Comparison of ENCODE assay signal across 20 cellular contexts in genomic region chr16:51404386-51404785, GRCh38.
DNase-seq lines count a peak whose midpoint lies in the region; ATAC-seq, FAIRE-seq and TF ChIP-seq lines count a peak whose summit lies in the region.
"Had no signal": no experiment of that assay in that cellular context is flagged by ENCODE, and none has a peak within 500 bp of the region (broad histone marks: within the 10 kb centered on the region; RNA-seq: fewer than 3 reads in every experiment).

No MANE protein-coding gene starts in this region.

- H3K4me1 ChIP-seq in A549 (peaks cover 40% of the 10 kb centered on the region), HepG2 (ENCODE audit: insufficient read depth, low read length) (peaks cover 39% of the 10 kb centered on the region), Peyer's patch (no peaks in the 10 kb centered on the region)

- peak overlapping the region; percentile 30 to 80 for H3K27ac ChIP-seq in A549
- no peak overlapping the region for H3K27ac ChIP-seq in HepG2 (ENCODE audit: extremely low read length, insufficient read depth, low read length)
- no peak overlapping the region for H3K27ac ChIP-seq in Peyer's patch
- H3K27ac ChIP-seq: C4-2B had no signal

- H3K27me3 ChIP-seq in HepG2 (ENCODE audit: control insufficient read depth in 1 of 2, insufficient read depth in 2 of 2, low read length in 2 of 2) (no peaks in the 10 kb centered on the region), Peyer's patch (no peaks in the 10 kb centered on the region)

- FAIRE-seq in A549 (lab: Jason Lieb, UNC) (no peak), HepG2 (lab: Jason Lieb, UNC) (no peak)
- FAIRE-seq: GM12878, GM18507 had no signal

- no peak overlapping the region for H3K27ac Mint-ChIP-seq in activated CD4-positive, alpha-beta memory T cell treated with anti-CD3 and anti-CD28 coated beads, Interleukin-2, amount 10 ng/mL, durations not matched to agents 7 days and 5 days
- H3K27ac Mint-ChIP-seq: HFFc6 had no signal

- H3K9me3 ChIP-seq in A549 (no peaks in the 10 kb centered on the region), HepG2 (ENCODE audit: low read length) (peaks cover 20% of the 10 kb centered on the region), Peyer's patch (no peaks in the 10 kb centered on the region)

- TF ChIP-seq EP300 in A549 (IDR thresholded peaks at IDR 0.05): no peak
- TF ChIP-seq EP300 in HepG2 (IDR thresholded peaks at IDR 0.05; ENCODE audit: low read depth in 2 of 2, low read length in 2 of 2): no peak
- no peak for TF ChIP-seq EP300 in HepG2 (CRISPR knock-in tag; IDR thresholded peaks at IDR 0.05; ENCODE audit: borderline replicate concordance)

- H3K4me3 ChIP-seq in A549 (no peak overlapping the region), epithelial cell of proximal tubule (ENCODE audit: low read depth, low read length) (no peak overlapping the region), HepG2 (replicated peaks in 1 of 3; ENCODE audit: insufficient read depth in 1 of 3, low read depth in 2 of 3, low read length in 3 of 3) (no peak overlapping the region), Peyer's patch (no peak overlapping the region)
- H3K4me3 ChIP-seq: GM12878 had no signal

- no peak overlapping the region for H3K4me3 Mint-ChIP-seq in activated CD4-positive, alpha-beta memory T cell treated with anti-CD3 and anti-CD28 coated beads, Interleukin-2, amount 10 ng/mL, durations not matched to agents 7 days and 5 days
- H3K4me3 Mint-ChIP-seq: HFFc6 had no signal

- H3K9me3 Mint-ChIP-seq in activated CD4-positive, alpha-beta memory T cell treated with anti-CD3 and anti-CD28 coated beads, Interleukin-2, amount 10 ng/mL, durations not matched to agents 7 days and 5 days: peaks cover 6% of the 10 kb centered on the region
- H3K9me3 Mint-ChIP-seq: HFFc6 had no signal

- H3K4me2 ChIP-seq in A549 (0 out of 3 replicates have a peak overlapping the region, but pooled peaks have one; percentile 19), HepG2 (ENCODE audit: low read depth, low read length) (no peak overlapping the region)

- CTCF ChIA-PET in A549 (lab: Yijun Ruan, JAX): interaction anchor here (0.7 kb wide), 1 partner anchor 11 kb away, joined by 3 read pairs; no protein-coding TSS in a partner anchor
- CTCF ChIA-PET in HepG2 (lab: Yijun Ruan, JAX; ENCODE audit: low intra/inter-chr PET ratio, low total read pairs): no interaction called here
- CTCF ChIA-PET in activated CD4-positive, alpha-beta memory T cell treated with anti-CD3 and anti-CD28 coated beads, Interleukin-2, amount 10 ng/mL, durations not matched to agents 7 days and 5 days (lab: Charles Lee): no interaction called here

- BruUV-seq in HepG2 (replicated peaks; lab: Mats Ljungman, UMichigan): no TSS peak

- POLR2A ChIA-PET in A549 (lab: Yijun Ruan, JAX) (no interaction called here), HepG2 (lab: Yijun Ruan, JAX) (no interaction called here)
- POLR2A ChIA-PET in activated CD4-positive, alpha-beta memory T cell treated with anti-CD3 and anti-CD28 coated beads, Interleukin-2, amount 10 ng/mL, durations not matched to agents 7 days and 5 days (lab: Charles Lee): no interaction called here

- no peak overlapping the region for H2AFZ ChIP-seq in HepG2 (ENCODE audit: low read length)

- H3K9ac ChIP-seq in HepG2 (ENCODE audit: insufficient read depth, low read depth, low read length): no peak overlapping the region

- no peaks in the 10 kb centered on the region for H4K20me1 ChIP-seq in HepG2 (ENCODE audit: insufficient read depth, low read length)

- WGBS in A549 (ENCODE audit: missing lambda C conversion rate): 70% methylated on average over 1 of the region's 1 CpG
- 71% methylated on average over 1 of the region's 1 CpG for WGBS in HepG2 (ENCODE audit: low lambda C conversion rate)

- no peaks in the 10 kb centered on the region for H3K4me1 Mint-ChIP-seq in activated CD4-positive, alpha-beta memory T cell treated with anti-CD3 and anti-CD28 coated beads, Interleukin-2, amount 10 ng/mL, durations not matched to agents 7 days and 5 days

- DNase-seq in A549 (ENCODE audit: low read depth in 1 of 2, low spot score in 1 of 2) (no peak), HT1080 (ENCODE audit: low read depth) (peak; percentile 8), epithelial cell of proximal tubule (ENCODE audit: low read depth) (peak; percentile 88), HepG2 (ENCODE audit: low spot score) (no peak), Peyer's patch (no peak), SW 1271 (lab: John Stamatoyannopoulos, UW) (no peak)
- DNase-seq in activated CD4-positive, alpha-beta memory T cell treated with anti-CD3 and anti-CD28 coated beads, Interleukin-2, amount 10 ng/mL, durations not matched to agents 7 days and 5 days: no peak
- DNase-seq: 8988T, COR-L47, GOT3, HFFc6, Kasumi-1, NCI-H1417 treated with DMSO at 0.1 percent for 48 hours, NCI-H2081, NCI-H510A treated with DMSO at 0.1 percent for 48 hours, SHP77 treated with DMSO at 0.1 percent for 48 hours had no signal

- in situ Hi-C loops in HepG2 (cut with HindIII; ENCODE audit: extremely low pct_ligation_motif_present, low pct_unique_long_range_greater_than_20kb): no loop called here

- H3K36me3 ChIP-seq in HepG2 (replicated peaks in 1 of 2; ENCODE audit: control insufficient read depth in 1 of 2, insufficient read depth in 2 of 2, low read length in 2 of 2) (no peaks in the 10 kb centered on the region), Peyer's patch (no peaks in the 10 kb centered on the region)

- H3K27me3 Mint-ChIP-seq in activated CD4-positive, alpha-beta memory T cell treated with anti-CD3 and anti-CD28 coated beads, Interleukin-2, amount 10 ng/mL, durations not matched to agents 7 days and 5 days: no peaks in the 10 kb centered on the region

- ATAC-seq in A549 (no peak), HepG2 (no peak), HG03432 (IDR thresholded peaks at IDR 0.05; ENCODE audit: unreplicated experiment) (no peak)
- ATAC-seq: GM12878 had no signal

- intact Hi-C loops in HepG2 (cut with micrococcal nuclease; ENCODE audit: unreplicated experiment): no loop called here

- H3K36me3 Mint-ChIP-seq in activated CD4-positive, alpha-beta memory T cell treated with anti-CD3 and anti-CD28 coated beads, Interleukin-2, amount 10 ng/mL, durations not matched to agents 7 days and 5 days (ENCODE audit: low read depth): no peaks in the 10 kb centered on the region

- TF ChIP-seq POLR2A in A549 (IDR thresholded peaks at IDR 0.05; ENCODE audit: low read length) (no peak), HepG2 (IDR thresholded peaks at IDR 0.05; ENCODE audit: insufficient read depth in 1 of 2, low read depth in 2 of 2, low read length in 2 of 2) (no peak), Peyer's patch (IDR thresholded peaks at IDR 0.05) (no peak)

- H3K79me2 ChIP-seq in HepG2 (ENCODE audit: insufficient read depth, low read length): no peaks in the 10 kb centered on the region

- TF ChIP-seq CTCF in A549 (IDR thresholded peaks at IDR 0.05) (no peak), epithelial cell of proximal tubule (conservative IDR thresholded peaks at IDR 0.05; ENCODE audit: low read depth, low read length) (no peak), HepG2 (CRISPR knock-in tag; IDR thresholded peaks at IDR 0.05) (no peak), Peyer's patch (IDR thresholded peaks at IDR 0.05) (no peak)

- TF ChIP-seq RAD21 in A549 (conservative IDR thresholded peaks at IDR 0.05 in 1 of 2, IDR thresholded peaks at IDR 0.05 in 1 of 2) (no peak), HepG2 (CRISPR knock-in tag; IDR thresholded peaks at IDR 0.05) (no peak)

TF ChIP-seq in A549, 52 proteins besides CTCF, POLR2A, EP300 and RAD21 (continues in another document):
- TF ChIP-seq NPAS2 (CRISPR knock-in tag; IDR thresholded peaks at IDR 0.05; ENCODE audit: borderline replicate concordance) (no peak), KDM5A (IDR thresholded peaks at IDR 0.05) (no peak), SMC3 (IDR thresholded peaks at IDR 0.05) (no peak), PHF8 (IDR thresholded peaks at IDR 0.05; ENCODE audit: borderline replicate concordance, low read depth) (no peak), USF2 (IDR thresholded peaks at IDR 0.05) (no peak), ATOH8 (CRISPR knock-in tag; IDR thresholded peaks at IDR 0.05; ENCODE audit: low read depth) (no peak), CBX8 (IDR thresholded peaks at IDR 0.05) (no peak)

TF ChIP-seq in HepG2, 621 proteins besides CTCF, POLR2A, EP300 and RAD21:
- no peak for TF ChIP-seq CHCHD3 (CRISPR knock-in tag; IDR thresholded peaks at IDR 0.05)
- TF ChIP-seq CEBPB (IDR thresholded peaks at IDR 0.05; ENCODE audit: borderline replicate concordance, low read depth, low read length): peak; percentile 28; the same call in 1 of the 2 replicates
TF ChIP-seq in HepG2: peak in this region for 1.

Comparison
In these comparisons a context has a peak if more than half of its experiments do, and no peak if none do; other contexts are left out.
1. DNase-seq: peak in HT1080 (single experiment) and epithelial cell of proximal tubule (single experiment); none in A549 (0 of 2), HepG2 (single experiment), Peyer's patch (0 of 3), activated CD4-positive, alpha-beta memory T cell treated with anti-CD3 and anti-CD28 coated beads, Interleukin-2, amount 10 ng/mL, durations not matched to agents 7 days and 5 days (single experiment) and SW 1271 (0 of 2).
2. H3K27ac ChIP-seq: peak in A549 (2 of 2); none in HepG2 (single experiment) and Peyer's patch (0 of 4).
3. Of the 38 proteins assayed by ChIP-seq in both HepG2 and A549: peak only in HepG2: CEBPB; only in A549: none; in both: none; in neither: 37.